Comparison of ENCODE assay signal across 17 cellular contexts in genomic region chr1:117580436-117580835, GRCh38. TPM values are rescaled to one million over a fixed set of nuclear protein-coding genes. Genes with fewer than 3 reads are reported as not detected.
DNase-seq lines count a peak whose midpoint lies in the region; ATAC-seq, FAIRE-seq and TF ChIP-seq lines count a peak whose summit lies in the region.
"Had no signal": no experiment of that assay in that cellular context is flagged by ENCODE, and none has a peak within 500 bp of the region (broad histone marks: within the 10 kb centered on the region; RNA-seq: fewer than 3 reads in every experiment).

No MANE protein-coding gene starts in this region.

- H2AK5ac ChIP-seq in IMR-90 (ENCODE audit: low read depth, low read length): no peak overlapping the region
- H2AK5ac ChIP-seq in neuronal stem cell (ENCODE audit: low read depth, low read length): no peak overlapping the region

- H3K56ac ChIP-seq in IMR-90 (ENCODE audit: extremely low read depth, insufficient read depth, low read length): no peak overlapping the region

- no peak overlapping the region for H3K14ac ChIP-seq in IMR-90 (replicated peaks; ENCODE audit: low read depth, low read length)
- H3K14ac ChIP-seq in neuronal stem cell (ENCODE audit: low read length): no peak overlapping the region

- CTCF ChIA-PET in IMR-90 (lab: Yijun Ruan, JAX) (no interaction called here), K562 (lab: Yijun Ruan, JAX; ENCODE audit: low intra/inter-chr PET ratio) (no interaction called here)

- H3K4me3 ChIP-seq in IMR-90 (ENCODE audit: insufficient read depth, low read depth, low read length): no peak overlapping the region
- H3K4me3 ChIP-seq in K562: no peak overlapping the region
- H3K4me3 ChIP-seq in neuronal stem cell (ENCODE audit: low read length in 2 of 2): no peak overlapping the region
- H3K4me3 ChIP-seq: HAP-1 had no signal

- in situ Hi-C loops in IMR-90 (cut with MboI; ENCODE audit: low sequenced_read_pairs) (no loop called here), K562 (cut with MboI) (no loop called here)

- peak; percentile 59 for FAIRE-seq in K562 (lab: Jason Lieb, UNC)
- FAIRE-seq: G401.6, GM12892, H54 had no signal

- POLR2A ChIA-PET in IMR-90 (lab: Charles Lee; ENCODE audit: unreplicated experiment) (no interaction called here), K562 (lab: Yijun Ruan, JAX) (interaction anchor here (0.8 to 1.7 kb wide), 5 partner anchors 11 to 28 kb away, joined by 3 to 6 read pairs (median 4); partner anchors contain the start of gene TENT5C)

- H3K4ac ChIP-seq in IMR-90 (ENCODE audit: low read depth, low read length): no peak overlapping the region
- H3K4ac ChIP-seq in neuronal stem cell (ENCODE audit: low read length): no peak overlapping the region

- no peaks in the 10 kb centered on the region for H3K36me3 ChIP-seq in IMR-90 (ENCODE audit: control insufficient read depth, insufficient read depth, low read length)
- H3K36me3 ChIP-seq in K562 (ENCODE audit: control insufficient read depth, insufficient read depth, low read length): no peaks in the 10 kb centered on the region
- peaks cover 0 to 2% of the 10 kb centered on the region in 2 donors for H3K36me3 ChIP-seq in neuronal stem cell (replicated peaks in 1 of 2; ENCODE audit: control insufficient read depth in 2 of 2, insufficient read depth in 2 of 2, low read length in 2 of 2)
- H3K36me3 ChIP-seq: HAP-1 had no signal

- H3K9me1 ChIP-seq in IMR-90 (ENCODE audit: insufficient read depth, low read length) (no peaks in the 10 kb centered on the region), K562 (ENCODE audit: control insufficient read depth, insufficient read depth, low read length) (no peaks in the 10 kb centered on the region)

- H3K79me1 ChIP-seq in IMR-90 (ENCODE audit: low read depth in 1 of 2, low read length in 2 of 2) (no peaks in the 10 kb centered on the region), neuronal stem cell (ENCODE audit: low read depth, low read length) (no peaks in the 10 kb centered on the region)

- H3K4me2 ChIP-seq in IMR-90 (ENCODE audit: low read depth, low read length) (no peak overlapping the region), K562 (ENCODE audit: insufficient read depth, low read length) (no peak overlapping the region), neuronal stem cell (ENCODE audit: insufficient read depth, low read length, poor library complexity, severe bottlenecking) (no peak overlapping the region)

- no peak overlapping the region for H4K5ac ChIP-seq in IMR-90 (ENCODE audit: low read depth, low read length)

- H2BK20ac ChIP-seq in IMR-90 (ENCODE audit: low read depth, low read length): no peak overlapping the region

- peak overlapping the region; percentile 35 for H2AFZ ChIP-seq in IMR-90 (replicated peaks; ENCODE audit: low read length, poor library complexity)
- H2AFZ ChIP-seq in K562 (ENCODE audit: low read depth, low read length): no peak overlapping the region
- no peak overlapping the region for H2AFZ ChIP-seq in neuronal stem cell (ENCODE audit: low read length)

- no peak for TF ChIP-seq EP300 in K562 (IDR thresholded peaks at IDR 0.05; ENCODE audit: low read length)

- WGBS in IMR-90 (ENCODE audit: extremely low coverage in 2 of 2, insufficient read length in 1 of 2), 2 experiments: 20% methylated on average over 1 of the region's 3 CpGs; no CpG with 5 or more reads in 1 of the 2 experiments
- WGBS in K562 (ENCODE audit: insufficient coverage, low coverage, missing lambda C conversion rate): 10% methylated on average over 3 of the region's 3 CpGs
- no CpG with 5 or more reads among the region's 3 CpGs for WGBS in neuronal stem cell (ENCODE audit: extremely low coverage in 2 of 2, insufficient read length in 2 of 2, insufficient replicate concordance in 1 of 2), 2 donors

- H3K9ac ChIP-seq in IMR-90 (ENCODE audit: low read depth, low read length): no peak overlapping the region
- H3K9ac ChIP-seq in K562 (ENCODE audit: insufficient read depth in 1 of 2, low read depth in 2 of 2, low read length in 2 of 2): no peak overlapping the region
- no peak overlapping the region for H3K9ac ChIP-seq in neuronal stem cell (ENCODE audit: low read depth, low read length, poor library complexity)

- H3K9me3 ChIP-seq in IMR-90 (ENCODE audit: control insufficient read depth, insufficient read depth, low read length): no peaks in the 10 kb centered on the region
- no peaks in the 10 kb centered on the region; the same call in 1 of the 2 replicates for H3K9me3 ChIP-seq in K562 (replicated peaks; ENCODE audit: control insufficient read depth, insufficient read depth, low read depth, low read length)
- H3K9me3 ChIP-seq in neuronal stem cell (replicated peaks in 1 of 2; ENCODE audit: control insufficient read depth in 2 of 2, insufficient read depth in 1 of 2, low read depth in 1 of 2, low read length in 2 of 2): peaks cover 0 to 2% of the 10 kb centered on the region in 2 donors
- H3K9me3 ChIP-seq: Caco-2, HAP-1 had no signal

- no peak overlapping the region for H2AK9ac ChIP-seq in IMR-90 (replicated peaks; ENCODE audit: low read depth, low read length, poor library complexity)

- H2BK12ac ChIP-seq in neuronal stem cell (ENCODE audit: low read length): no peak overlapping the region

- no peak overlapping the region for H4K91ac ChIP-seq in IMR-90 (ENCODE audit: insufficient read depth, low read depth, low read length)
- no peak overlapping the region for H4K91ac ChIP-seq in neuronal stem cell (ENCODE audit: low read depth, low read length, poor library complexity)

- TF ChIP-seq POLR2A in IMR-90 (IDR thresholded peaks at IDR 0.05; ENCODE audit: low read depth, low read length) (no peak), K562 (conservative IDR thresholded peaks at IDR 0.05) (no peak)

- H3K79me2 ChIP-seq in K562 (ENCODE audit: control insufficient read depth, insufficient read depth, low read length): no peaks in the 10 kb centered on the region

- H2BK5ac ChIP-seq in IMR-90 (ENCODE audit: low read depth, low read length, poor library complexity, severe bottlenecking) (no peak overlapping the region), neuronal stem cell (ENCODE audit: low read length) (no peak overlapping the region)

- no peak overlapping the region for H3K23ac ChIP-seq in IMR-90 (ENCODE audit: low read depth, low read length)
- no peak overlapping the region for H3K23ac ChIP-seq in neuronal stem cell (ENCODE audit: low read depth, low read length, poor library complexity)

- H4K20me1 ChIP-seq in IMR-90 (ENCODE audit: insufficient read depth, low read length) (no peaks in the 10 kb centered on the region), K562 (replicated peaks; ENCODE audit: control insufficient read depth, insufficient read depth, low read length) (no peaks in the 10 kb centered on the region)

- BruUV-seq in IMR-90 (replicated peaks; lab: Mats Ljungman, UMichigan): no TSS peak
- BruUV-seq in K562 (replicated peaks; lab: Mats Ljungman, UMichigan): no TSS peak

- H3K18ac ChIP-seq in IMR-90 (ENCODE audit: low read depth, low read length): no peak overlapping the region
- H3K18ac ChIP-seq in neuronal stem cell (ENCODE audit: low read length): peak overlapping the region; percentile 32

- H3K27ac ChIP-seq in IMR-90 (ENCODE audit: insufficient read depth, low read length) (no peak overlapping the region), K562 (ENCODE audit: extremely low read depth, low read depth, low read length) (no peak overlapping the region), neuronal stem cell (replicated peaks; ENCODE audit: low read length) (no peak overlapping the region)

- TF ChIP-seq RAD21 in IMR-90 (IDR thresholded peaks at IDR 0.05; ENCODE audit: low read length): no peak
- no peak for TF ChIP-seq RAD21 in K562 (CRISPR knock-in tag; conservative IDR thresholded peaks at IDR 0.05 in 1 of 2, IDR thresholded peaks at IDR 0.05 in 1 of 2)

- no peak overlapping the region for H4K8ac ChIP-seq in IMR-90 (ENCODE audit: low read depth in 2 of 2, low read length in 2 of 2)
- no peak overlapping the region for H4K8ac ChIP-seq in neuronal stem cell (ENCODE audit: low read depth, low read length)

- no peaks in the 10 kb centered on the region for H3K4me1 ChIP-seq in IMR-90 (ENCODE audit: control insufficient read depth, insufficient read depth, low read length)
- H3K4me1 ChIP-seq in K562 (replicated peaks in 1 of 2; ENCODE audit: control insufficient read depth in 2 of 2, insufficient read depth in 2 of 2, low read length in 2 of 2): no peaks in the 10 kb centered on the region; a peak in 1 of 5 replicates
- H3K4me1 ChIP-seq in neuronal stem cell (ENCODE audit: control insufficient read depth in 2 of 2, insufficient read depth in 1 of 2, low read depth in 1 of 2, low read length in 2 of 2): no peaks in the 10 kb centered on the region
- H3K4me1 ChIP-seq: Caco-2, HAP-1 had no signal

- H3K27me3 ChIP-seq in IMR-90 (ENCODE audit: control insufficient read depth, insufficient read depth, low read length) (peaks cover 5% of the 10 kb centered on the region; the same call in 1 of the 2 replicates), K562 (ENCODE audit: control insufficient read depth in 2 of 2, insufficient read depth in 2 of 2, low read length in 2 of 2) (no peaks in the 10 kb centered on the region), neuronal stem cell (ENCODE audit: control insufficient read depth in 3 of 3, insufficient read depth in 3 of 3, low read depth in 1 of 3, low read length in 3 of 3) (no peaks in the 10 kb centered on the region)

- H2BK15ac ChIP-seq in IMR-90 (ENCODE audit: low read depth, low read length): no peak overlapping the region
- no peak overlapping the region for H2BK15ac ChIP-seq in neuronal stem cell (ENCODE audit: low read length)

- no peak for ATAC-seq in IMR-90 (ENCODE audit: low read depth)
- ATAC-seq in K562: no peak
- ATAC-seq in esophagus mucosa: peak; percentile 42

- DNase-seq in IMR-90 (no peak), K562 (ENCODE audit: extremely low read depth in 1 of 4, low spot score in 3 of 4) (no peak), neuronal stem cell (ENCODE audit: low spot score) (no peak), NCI-H524 treated with DMSO at 0.1 percent for 48 hours (lab: John Stamatoyannopoulos, UW) (no peak)
- no peak for DNase-seq in activated T-cell treated with anti-CD3 and anti-CD28 coated beads, Interleukin-2, amount 50 U/mL, for 1 hour
- DNase-seq: C1 segment of cervical spinal cord; Caco-2; CD4-positive, alpha-beta memory T cell; DMS153; DND-41; GOT3; HFFc6 had no signal

- intact Hi-C loops in IMR-90 (cut with micrococcal nuclease): no loop called here
- intact Hi-C loops in K562 (cut with micrococcal nuclease): no loop called here

- dilution Hi-C loops in IMR-90 (cut with HindIII; ENCODE audit: low sequenced_read_pairs, unreplicated experiment): no loop called here

- TF ChIP-seq CTCF in IMR-90 (conservative IDR thresholded peaks at IDR 0.05; ENCODE audit: low read depth, low read length) (no peak), K562 (IDR thresholded peaks at IDR 0.05 in 2 of 3, conservative IDR thresholded peaks at IDR 0.05 in 1 of 3; ENCODE audit: insufficient read depth in 2 of 3, low read depth in 1 of 3, low read length in 3 of 3) (no peak)

- H2BK120ac ChIP-seq in IMR-90 (ENCODE audit: low read depth, low read length): no peak overlapping the region
- no peak overlapping the region for H2BK120ac ChIP-seq in neuronal stem cell (ENCODE audit: low read depth, low read length)

RNA-seq across cellular contexts. Expression of gene TENT5C, which starts 25.4 kb away (rescaled TPM):
- total RNA-seq in IMR-90 (2012; rRNA removed): 4.1 and 5.3 TPM in 2 replicates
- 1.2 and 1.5 TPM in 2 replicates for polyA plus RNA-seq in IMR-90 (2012; rRNA removed)
- 0.53 and 0.84 TPM in 2 replicates for polyA plus RNA-seq in IMR-90 (2012; cell fraction: cytosol; rRNA removed)
- 0.44 and 1.0 TPM in 2 replicates for polyA plus RNA-seq in IMR-90 (2012; cell fraction: nucleus; rRNA removed; ENCODE audit: low replicate concordance)
- 12.1 and 13.3 TPM in 2 replicates for total RNA-seq in K562 (2011; cell fraction: chromatin; rRNA removed; ENCODE audit: low replicate concordance)
- 8.7 and 8.8 TPM in 2 replicates for total RNA-seq in K562 (2011; cell fraction: nucleolus; rRNA removed)
- 11.4 and 17.1 TPM in 2 replicates for total RNA-seq in K562 (2011; cell fraction: nucleoplasm; rRNA removed)
- total RNA-seq in K562 (2014; rRNA removed): 1.8 and 3.6 TPM in 2 replicates
- total RNA-seq in K562 (2014; rRNA removed; fragmentation: Illumina TruSeq; extraction: Trizol): 4.5 and 5.2 TPM in 2 replicates
- 2.5 and 2.8 TPM in 2 replicates for total RNA-seq in K562 (2015; rRNA removed; fragmentation: Illumina TruSeq; extraction: Trizol)
- total RNA-seq in K562 (2021): 7.1 and 7.7 TPM in 2 replicates
- polyA plus RNA-seq in K562 (2011; rRNA removed): 7.7 and 8.2 TPM in 2 replicates
- 4.5 and 7.5 TPM in 2 replicates for polyA plus RNA-seq in K562 (2011; cell fraction: cytosol; rRNA removed)
- polyA plus RNA-seq in K562 (2011; cell fraction: nucleus; rRNA removed): 3.9 and 5.1 TPM in 2 replicates
- 2.4 and 3.7 TPM in 2 replicates for polyA plus RNA-seq in K562 (2012)
- 3.4 and 4.0 TPM in 2 replicates for polyA plus RNA-seq in K562 (2014; fragmentation: Illumina TruSeq; extraction: Trizol)
- polyA plus RNA-seq in K562 (2014; fragmentation: Nextera tagmentation; extraction: Ambion mirVana): 1 to 10 TPM; 3.8 to 5.0 TPM
- polyA plus RNA-seq in K562 (2014; rRNA removed): 2.8 and 2.9 TPM in 2 replicates
- 26.9 and 28.8 TPM in 2 replicates for polyA minus RNA-seq in K562 (2011; rRNA and poly(A)+ RNA removed)
- polyA minus RNA-seq in K562 (2011; cell fraction: cytosol; rRNA and poly(A)+ RNA removed): 11.0 and 11.5 TPM in 2 replicates
- polyA minus RNA-seq in K562 (2011; cell fraction: nucleus; rRNA and poly(A)+ RNA removed): 7.1 and 12.4 TPM in 2 replicates
- total RNA-seq in esophagus mucosa: 1.1 TPM
- polyA plus RNA-seq in neuronal stem cell (2013, experiment 1 of 2): 0.24 TPM
- 0.22 TPM for polyA plus RNA-seq in neuronal stem cell (2013, experiment 2 of 2)
